In genomic region chr1:191615422-191615821, GRCh38 we compare ENCODE assay signal across 12 cellular contexts.
DNase-seq lines count a peak whose midpoint lies in the region; ATAC-seq and TF ChIP-seq lines count a peak whose summit lies in the region.
"Had no signal": no experiment of that assay in that cellular context is flagged by ENCODE, and none has a peak within 500 bp of the region (broad histone marks: within the 10 kb centered on the region; RNA-seq: fewer than 3 reads in every experiment).

No MANE protein-coding gene starts in this region.

- H3K4me2 ChIP-seq in neuronal stem cell (ENCODE audit: insufficient read depth, low read length, poor library complexity, severe bottlenecking) = no peak overlapping the region
- H3K4me2 ChIP-seq in H9 (ENCODE audit: insufficient read depth, insufficient read length, low read length) = no peak overlapping the region

- H3K27me3 Mint-ChIP-seq in H9 (ENCODE audit: low read depth) = no peaks in the 10 kb centered on the region
- H3K27me3 Mint-ChIP-seq: CD4-positive, alpha-beta T cell had no signal

- H2BK120ac ChIP-seq in neuronal stem cell (ENCODE audit: low read depth, low read length) = no peak overlapping the region
- no peak overlapping the region for H2BK120ac ChIP-seq in H9 (ENCODE audit: low read depth, low read length, poor library complexity, severe bottlenecking)

- H3K27me3 ChIP-seq in neuronal stem cell (ENCODE audit: control insufficient read depth in 3 of 3, insufficient read depth in 3 of 3, low read depth in 1 of 3, low read length in 3 of 3) (no peaks in the 10 kb centered on the region), H9 (ENCODE audit: insufficient read depth, low read length) (no peaks in the 10 kb centered on the region)

- H2BK20ac ChIP-seq in H9 (ENCODE audit: low read depth, low read length, poor library complexity, severe bottlenecking) = no peak overlapping the region

- H3K4me1 ChIP-seq in neuronal stem cell (ENCODE audit: control insufficient read depth in 2 of 2, insufficient read depth in 1 of 2, low read depth in 1 of 2, low read length in 2 of 2) (no peaks in the 10 kb centered on the region), H9 (ENCODE audit: insufficient read depth, low read length) (no peaks in the 10 kb centered on the region)
- H3K4me1 ChIP-seq: Caco-2 had no signal

- no peaks in the 10 kb centered on the region for H3K36me3 Mint-ChIP-seq in H9 (ENCODE audit: insufficient read depth in 1 of 3, low read depth in 3 of 3)

- DNase-seq in ELR (ENCODE audit: low read depth) = peak; percentile 26
- DNase-seq in SK-N-MC (ENCODE audit: low read depth, low spot score) = no peak
- DNase-seq in neuronal stem cell (ENCODE audit: low spot score) = no peak
- no peak for DNase-seq in H9
- no peak for DNase-seq in DMS79 treated with DMSO at 0.1 percent for 48 hours (lab: John Stamatoyannopoulos, UW)
- DNase-seq: AML-193; Caco-2; CD4-positive, alpha-beta T cell; GM23248; HCEC 1CT had no signal

- H3K4ac ChIP-seq in neuronal stem cell (ENCODE audit: low read length) (no peak overlapping the region), H9 (ENCODE audit: low read depth, low read length) (no peak overlapping the region)

- H2BK12ac ChIP-seq in neuronal stem cell (ENCODE audit: low read length) (no peak overlapping the region), H9 (ENCODE audit: insufficient read length, low read depth, low read length) (no peak overlapping the region)

- H3K18ac ChIP-seq in neuronal stem cell (ENCODE audit: low read length) = no peak overlapping the region
- no peak overlapping the region for H3K18ac ChIP-seq in H9 (ENCODE audit: insufficient read length, low read depth, low read length)

- H3K27ac Mint-ChIP-seq in H9 = no peak overlapping the region
- H3K27ac Mint-ChIP-seq: CD4-positive, alpha-beta T cell had no signal

- H3K23ac ChIP-seq in neuronal stem cell (ENCODE audit: low read depth, low read length, poor library complexity) (no peak overlapping the region), H9 (ENCODE audit: insufficient read length, low read depth, low read length) (no peak overlapping the region)

- no peak overlapping the region for H3K4me3 Mint-ChIP-seq in H9
- H3K4me3 Mint-ChIP-seq: CD4-positive, alpha-beta T cell had no signal

- H3K9ac ChIP-seq in SK-N-MC (ENCODE audit: insufficient read length) (no peak overlapping the region), neuronal stem cell (ENCODE audit: low read depth, low read length, poor library complexity) (no peak overlapping the region), H9 (ENCODE audit: extremely low read depth, insufficient read length, low read length) (no peak overlapping the region)
- H3K9ac ChIP-seq: GM23248 had no signal

- H4K8ac ChIP-seq in neuronal stem cell (ENCODE audit: low read depth, low read length) (no peak overlapping the region), H9 (replicated peaks; ENCODE audit: insufficient read length, low read depth, low read length) (no peak overlapping the region)

- no peaks in the 10 kb centered on the region for H3K9me3 Mint-ChIP-seq in H9

- ATAC-seq in GM21825 (IDR thresholded peaks at IDR 0.05; ENCODE audit: unreplicated experiment) = no peak

- H2AK5ac ChIP-seq in neuronal stem cell (ENCODE audit: low read depth, low read length) = no peak overlapping the region
- no peak overlapping the region for H2AK5ac ChIP-seq in H9 (ENCODE audit: insufficient read length, low read length)

- H2BK15ac ChIP-seq in neuronal stem cell (ENCODE audit: low read length) (no peak overlapping the region), H9 (ENCODE audit: low read depth, low read length) (no peak overlapping the region)

- no CpG with 5 or more reads among the region's 2 CpGs for WGBS in neuronal stem cell (ENCODE audit: extremely low coverage in 2 of 2, insufficient read length in 2 of 2, insufficient replicate concordance in 1 of 2), 2 donors
- no CpG with 5 or more reads among the region's 2 CpGs for WGBS in H9 (ENCODE audit: extremely low coverage, insufficient read length, low lambda C conversion rate)

- no peaks in the 10 kb centered on the region for H3K79me1 ChIP-seq in neuronal stem cell (ENCODE audit: low read depth, low read length)
- H3K79me1 ChIP-seq in H9 (ENCODE audit: insufficient read depth, low read depth, low read length, poor library complexity, severe bottlenecking) = no peaks in the 10 kb centered on the region

- no peak overlapping the region for H3T11ph ChIP-seq in H9 (ENCODE audit: low read length)

- H4K91ac ChIP-seq in neuronal stem cell (ENCODE audit: low read depth, low read length, poor library complexity) = no peak overlapping the region
- no peak overlapping the region for H4K91ac ChIP-seq in H9 (ENCODE audit: insufficient read length, low read depth, low read length)

- TF ChIP-seq CTCF in H9 (conservative IDR thresholded peaks at IDR 0.05) = no peak

- 0 out of 2 replicates have a peak overlapping the region, but pooled peaks have one; percentile 32 for H3K27ac ChIP-seq in SK-N-MC
- H3K27ac ChIP-seq in neuronal stem cell (replicated peaks; ENCODE audit: low read length) = no peak overlapping the region
- no peak overlapping the region for H3K27ac ChIP-seq in H9 (ENCODE audit: insufficient read length, low read depth, low read length)
- H3K27ac ChIP-seq: C4-2B, GM23248 had no signal

- H3K36me3 ChIP-seq in SK-N-MC (ENCODE audit: insufficient read depth, low read length) (no peaks in the 10 kb centered on the region), neuronal stem cell (replicated peaks in 1 of 2; ENCODE audit: control insufficient read depth in 2 of 2, insufficient read depth in 2 of 2, low read length in 2 of 2) (no peaks in the 10 kb centered on the region)

- H2BK5ac ChIP-seq in neuronal stem cell (ENCODE audit: low read length) (no peak overlapping the region), H9 (ENCODE audit: insufficient read length, low read length) (no peak overlapping the region)

- H4K5ac ChIP-seq in H9 (ENCODE audit: insufficient read length, low read depth, low read length) = no peak overlapping the region

- peak overlapping the region; percentile 17 for H2AFZ ChIP-seq in neuronal stem cell (ENCODE audit: low read length)
- no peak overlapping the region for H2AFZ ChIP-seq in H9 (ENCODE audit: low read length)
- H2AFZ ChIP-seq: GM23248 had no signal

- H3K4me3 ChIP-seq in SK-N-MC (no peak overlapping the region), neuronal stem cell (ENCODE audit: low read length in 2 of 2) (no peak overlapping the region)
- H3K4me3 ChIP-seq: GM23248 had no signal

- H3K9me3 ChIP-seq in SK-N-MC (ENCODE audit: low read depth, low read length) (0 out of 2 replicates have a peak, but pooled peaks cover 2% of the 10 kb centered on the region), neuronal stem cell (replicated peaks in 1 of 2; ENCODE audit: control insufficient read depth in 2 of 2, insufficient read depth in 1 of 2, low read depth in 1 of 2, low read length in 2 of 2) (no peaks in the 10 kb centered on the region), H9 (ENCODE audit: control insufficient read depth, low read depth, low read length) (no peaks in the 10 kb centered on the region)
- H3K9me3 ChIP-seq: Caco-2 had no signal

- H3K23me2 ChIP-seq in H9 (ENCODE audit: insufficient read length, low read depth, low read length, poor library complexity, severe bottlenecking) = no peaks in the 10 kb centered on the region

- no peak overlapping the region for H3K56ac ChIP-seq in H9 (ENCODE audit: insufficient read length, low read depth, low read length)

- H4K20me1 ChIP-seq in H9 (ENCODE audit: control insufficient read depth, insufficient read depth, insufficient read length) = no peaks in the 10 kb centered on the region

- no peak overlapping the region for H3K14ac ChIP-seq in neuronal stem cell (ENCODE audit: low read length)
- no peak overlapping the region for H3K14ac ChIP-seq in H9 (ENCODE audit: insufficient read depth, low read length)

- H3K79me2 ChIP-seq in H9 (ENCODE audit: insufficient read depth, low read length) = no peaks in the 10 kb centered on the region

- H3K4me1 Mint-ChIP-seq in H9 = no peaks in the 10 kb centered on the region
